8 cellular contexts compared by ENCODE assay signal in the genomic region with DNA sequence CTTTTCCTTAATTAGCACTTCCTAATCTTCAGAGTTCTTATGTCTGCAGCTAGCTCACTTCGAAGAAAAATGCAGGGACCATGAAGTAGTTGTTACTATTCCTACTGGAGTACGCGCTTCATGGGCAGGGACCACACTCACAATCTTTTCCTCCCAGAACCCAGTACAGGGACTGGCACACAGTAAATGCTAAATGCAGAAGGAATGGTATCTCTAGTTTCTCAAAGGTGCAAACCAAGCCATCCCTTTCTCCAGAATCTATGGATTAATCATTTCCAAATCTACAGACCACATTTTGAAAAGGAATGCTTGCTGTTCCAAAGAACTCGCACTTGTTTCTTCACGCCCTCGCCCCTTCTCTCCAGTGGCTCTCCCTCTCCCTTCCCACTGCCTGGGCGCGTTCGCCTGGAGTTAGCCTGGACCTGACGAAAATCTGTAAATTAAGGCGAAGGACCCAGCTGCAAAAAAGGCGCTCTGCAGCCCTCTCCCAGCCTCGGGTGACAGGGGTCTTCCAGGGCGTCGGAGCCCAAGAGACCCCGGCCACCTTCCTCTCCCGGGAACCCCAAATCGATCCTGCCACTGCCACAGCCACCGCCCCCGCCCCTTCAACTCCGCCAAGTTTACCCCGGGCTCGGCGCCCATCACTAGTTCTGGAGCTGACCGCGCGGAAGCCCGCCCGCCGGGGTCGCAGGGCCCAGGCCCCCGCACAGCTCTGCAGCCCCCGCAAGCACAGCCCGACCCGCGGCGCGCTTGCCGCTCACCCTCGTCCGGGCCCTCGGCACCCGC. TPM values are rescaled to one million over a fixed set of nuclear protein-coding genes. Genes with fewer than 3 reads are reported as not detected.
DNase-seq lines count a peak whose midpoint lies in the region; ATAC-seq and TF ChIP-seq lines count a peak whose summit lies in the region.

No MANE protein-coding gene starts in this region.

- H3K9me3 Mint-ChIP-seq in activated naive CD8-positive, alpha-beta T cell treated with anti-CD3 and anti-CD28 coated beads for 36 hours: no peaks in the 10 kb centered on the region

- peak overlapping the region; percentile 96 for H3K4me2 ChIP-seq in smooth muscle cell

- H3K4me1 Mint-ChIP-seq in activated naive CD8-positive, alpha-beta T cell treated with anti-CD3 and anti-CD28 coated beads for 36 hours: peaks cover 38% of the 10 kb centered on the region

- peaks cover 34% of the 10 kb centered on the region for H3K36me3 Mint-ChIP-seq in activated naive CD8-positive, alpha-beta T cell treated with anti-CD3 and anti-CD28 coated beads for 36 hours

- H3K27ac ChIP-seq in iPS-18a (ENCODE audit: low read length) (no peak overlapping the region), smooth muscle cell (ENCODE audit: low read depth) (peak overlapping the region; percentile 72)

- peak overlapping the region; percentile 61 for H2AFZ ChIP-seq in smooth muscle cell (ENCODE audit: low read depth)

- H3K27ac Mint-ChIP-seq in activated naive CD8-positive, alpha-beta T cell treated with anti-CD3 and anti-CD28 coated beads for 36 hours: peak overlapping the region; percentile 92

- TF ChIP-seq CTCF in AG10803 (conservative IDR thresholded peaks at IDR 0.05; ENCODE audit: low read length): no peak
- no peak for TF ChIP-seq CTCF in HFF-Myc (IDR thresholded peaks at IDR 0.05; ENCODE audit: low read depth, low read length, missing control alignments)
- TF ChIP-seq CTCF in smooth muscle cell (IDR thresholded peaks at IDR 0.05; ENCODE audit: borderline replicate concordance, insufficient read depth, poor library complexity, severe bottlenecking): no peak

- peak overlapping the region; percentile 83 for H3K4me3 ChIP-seq in AG10803 (ENCODE audit: low read length)
- H3K4me3 ChIP-seq in HFF-Myc (replicated peaks; ENCODE audit: low read depth, low read length): peak overlapping the region; percentile 74
- peak overlapping the region; percentile 91 for H3K4me3 ChIP-seq in iPS-18a (ENCODE audit: low read length)
- peak overlapping the region; percentile 81 for H3K4me3 ChIP-seq in smooth muscle cell

- H3K4me1 ChIP-seq in iPS-18a (ENCODE audit: control insufficient read depth, low read depth, low read length) (peaks cover 21% of the 10 kb centered on the region), smooth muscle cell (ENCODE audit: low read depth) (peaks cover 9% of the 10 kb centered on the region)

- DNase-seq in AG10803 (ENCODE audit: low read depth): peak; percentile 29
- DNase-seq in HFF-Myc (ENCODE audit: extremely low read depth, low read depth): no peak
- DNase-seq in activated naive CD8-positive, alpha-beta T cell treated with anti-CD3 and anti-CD28 coated beads for 36 hours: peak; percentile 15
- DNase-seq in smooth muscle cell (lab: John Stamatoyannopoulos, UW; ENCODE audit: unreplicated experiment): no peak
- no peak for DNase-seq in occipital lobe (lab: John Stamatoyannopoulos, UW)
- no peak for DNase-seq in retina

- H4K20me1 ChIP-seq in smooth muscle cell (ENCODE audit: low read depth): peaks cover 26% of the 10 kb centered on the region

- peaks cover 14% of the 10 kb centered on the region for H3F3A ChIP-seq in smooth muscle cell (ENCODE audit: low read depth)

- 2% methylated on average over 39 of the region's 43 CpGs for WGBS in smooth muscle cell (ENCODE audit: low lambda C conversion rate)

- H3K27me3 ChIP-seq in iPS-18a (ENCODE audit: control insufficient read depth, insufficient read depth, low read length) (peaks cover 7% of the 10 kb centered on the region), smooth muscle cell (ENCODE audit: low read depth) (no peaks in the 10 kb centered on the region)

- H3K36me3 ChIP-seq in iPS-18a (ENCODE audit: control insufficient read depth, low read depth, low read length): peaks cover 12% of the 10 kb centered on the region
- H3K36me3 ChIP-seq in smooth muscle cell (ENCODE audit: low read depth): no peaks in the 10 kb centered on the region

- no peaks in the 10 kb centered on the region for H3K9me3 ChIP-seq in iPS-18a (ENCODE audit: control insufficient read depth, low read depth, low read length)
- H3K9me3 ChIP-seq in smooth muscle cell (replicated peaks; ENCODE audit: low read depth): no peaks in the 10 kb centered on the region

- no peak for ATAC-seq in GM19463 (IDR thresholded peaks at IDR 0.05; ENCODE audit: unreplicated experiment)

- peaks cover 55% of the 10 kb centered on the region for H3K79me2 ChIP-seq in smooth muscle cell (ENCODE audit: low read depth)

- no peaks in the 10 kb centered on the region for H3K27me3 Mint-ChIP-seq in activated naive CD8-positive, alpha-beta T cell treated with anti-CD3 and anti-CD28 coated beads for 36 hours

- H3K4me3 Mint-ChIP-seq in activated naive CD8-positive, alpha-beta T cell treated with anti-CD3 and anti-CD28 coated beads for 36 hours: peak overlapping the region; percentile 98

- H3K9ac ChIP-seq in iPS-18a (ENCODE audit: low read length): peak overlapping the region; percentile 84
- H3K9ac ChIP-seq in smooth muscle cell (ENCODE audit: low read depth): peak overlapping the region; percentile 75

RNA-seq across cellular contexts. Expression of a gene that starts 0.6 kb away (rescaled TPM):
- 10 to 100 TPM; 83.7 to 86.3 TPM for total RNA-seq in activated naive CD8-positive, alpha-beta T cell treated with anti-CD3 and anti-CD28 coated beads for 36 hours
- 178 and 229 TPM in 2 replicates for total RNA-seq in smooth muscle cell
- 211 and 316 TPM in 2 replicates for polyA plus RNA-seq in smooth muscle cell
- 69.6 TPM for total RNA-seq in occipital lobe

Comparison
In these comparisons a context has a peak if more than half of its experiments do, and no peak if none do; other contexts are left out.
1. DNase-seq: peak in AG10803 (single experiment) and activated naive CD8-positive, alpha-beta T cell treated with anti-CD3 and anti-CD28 coated beads for 36 hours (single experiment); none in HFF-Myc (single experiment), smooth muscle cell (single experiment), occipital lobe (single experiment) and retina (single experiment).
2. Peak in every context shown above with its lines, with median percentiles within 50 percentile points of each other: H3K4me3 ChIP-seq.